1 cellular context compared by ENCODE assay signal in the genomic region with DNA sequence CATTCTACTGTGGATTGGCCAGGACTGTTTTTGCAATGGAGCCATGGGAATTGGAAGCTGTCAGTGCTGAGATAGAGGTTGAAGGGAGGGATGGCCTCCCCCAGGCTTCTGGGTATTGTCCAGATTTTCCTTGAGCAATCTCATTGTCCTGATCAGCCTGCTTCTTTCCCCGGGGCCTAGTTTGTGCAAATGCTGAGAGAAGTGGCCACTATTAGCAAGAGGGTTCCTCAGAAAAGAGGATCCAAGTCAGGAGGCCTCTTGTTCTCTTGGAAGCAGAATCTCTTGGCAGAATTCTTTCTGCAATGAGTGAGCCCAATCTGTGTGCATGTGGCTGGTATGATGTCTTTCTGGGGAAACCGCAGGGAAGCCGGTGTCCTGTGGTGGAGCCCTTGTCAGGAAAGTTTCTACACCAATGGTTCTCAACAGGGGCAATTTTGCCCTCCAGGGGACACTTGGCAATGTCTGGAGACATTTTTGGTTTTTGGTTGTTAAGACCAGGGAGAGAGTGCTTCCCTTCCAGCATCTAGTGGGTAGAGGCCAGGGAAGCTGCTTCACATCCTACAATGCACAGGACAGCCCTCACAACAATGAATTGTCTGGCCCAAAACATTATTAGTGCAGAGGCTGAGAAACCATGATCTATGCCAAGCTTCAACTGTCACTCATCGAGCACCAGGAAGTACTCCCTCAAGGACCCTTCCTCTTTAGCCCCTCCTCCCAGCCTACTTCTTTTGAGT.
TF ChIP-seq lines count a peak whose summit lies in the region.

No MANE protein-coding gene starts in this region.

TF ChIP-seq in liver, 16 proteins besides CTCF, POLR2A, EP300 and RAD21 (continued from another document):
- peak; percentile 36 for TF ChIP-seq REST (IDR thresholded peaks at IDR 0.05)
